8 cellular contexts compared by ENCODE assay signal in genomic region chr7:12524794-12525386, GRCh38. TPM values are rescaled to one million over a fixed set of nuclear protein-coding genes. Genes with fewer than 3 reads are reported as not detected.
DNase-seq lines count a peak whose midpoint lies in the region; ATAC-seq, FAIRE-seq and TF ChIP-seq lines count a peak whose summit lies in the region.

No MANE protein-coding gene starts in this region.

- H3K4me1 Mint-ChIP-seq in activated CD4-positive, alpha-beta memory T cell treated with anti-CD3 and anti-CD28 coated beads, Interleukin-2, amount 10 ng/mL, durations not matched to agents 7 days and 5 days, result peaks cover 1% of the 10 kb centered on the region

- no peak overlapping the region for H3K9ac ChIP-seq in GM12878 (ENCODE audit: control insufficient read depth, insufficient read depth, low read length)

- no peak overlapping the region for H2AFZ ChIP-seq in GM12878 (ENCODE audit: control insufficient read depth, low read depth, low read length)

- H3K4me3 Mint-ChIP-seq in activated CD4-positive, alpha-beta memory T cell treated with anti-CD3 and anti-CD28 coated beads, Interleukin-2, amount 10 ng/mL, durations not matched to agents 7 days and 5 days, result no peak overlapping the region

- WGBS in GM12878 (ENCODE audit: insufficient coverage, insufficient replicate concordance, low lambda C conversion rate, missing lambda C conversion rate), result 17% methylated on average over 5 of the region's 5 CpGs

- H3K4me3 ChIP-seq in GM12878, result no peak overlapping the region

- no peaks in the 10 kb centered on the region for H3K27me3 ChIP-seq in GM12878 (replicated peaks in 1 of 2; ENCODE audit: control insufficient read depth in 2 of 2, insufficient read depth in 2 of 2, low read length in 1 of 2)

- TF ChIP-seq POLR2A in GM12878 (IDR thresholded peaks at IDR 0.05; ENCODE audit: low read depth, low read length), result no peak

- no peaks in the 10 kb centered on the region for H3K36me3 Mint-ChIP-seq in activated CD4-positive, alpha-beta memory T cell treated with anti-CD3 and anti-CD28 coated beads, Interleukin-2, amount 10 ng/mL, durations not matched to agents 7 days and 5 days (ENCODE audit: low read depth)

- FAIRE-seq in GM12878 (lab: Jason Lieb, UNC), result peak; percentile 84

- peaks cover 15% of the 10 kb centered on the region for H3K27me3 Mint-ChIP-seq in activated CD4-positive, alpha-beta memory T cell treated with anti-CD3 and anti-CD28 coated beads, Interleukin-2, amount 10 ng/mL, durations not matched to agents 7 days and 5 days

- SMC1A ChIA-PET in GM12878 (lab: Charles Lee; ENCODE audit: uncharacterized antibody, unreplicated experiment), result interaction anchor here (0.6 to 2.4 kb wide), 17 partner anchors 9 to 735 kb away, joined by 3 to 40 read pairs (median 3); no protein-coding TSS in a partner anchor

- TF ChIP-seq RAD21 in GM12878 (IDR thresholded peaks at IDR 0.05; ENCODE audit: insufficient read depth, low read depth, low read length), result peak; percentile 80

- no peaks in the 10 kb centered on the region for H3K36me3 ChIP-seq in GM12878 (ENCODE audit: control insufficient read depth in 2 of 2, insufficient read depth in 2 of 2, low read length in 1 of 2)

- H3K4me1 ChIP-seq in GM12878 (ENCODE audit: control insufficient read depth, insufficient read depth, low read length), result no peaks in the 10 kb centered on the region

- no peaks in the 10 kb centered on the region for H4K20me1 ChIP-seq in GM12878 (ENCODE audit: control insufficient read depth, insufficient read depth)

- POLR2A ChIA-PET in GM12878 (lab: Charles Lee), result no interaction called here
- POLR2A ChIA-PET in activated CD4-positive, alpha-beta memory T cell treated with anti-CD3 and anti-CD28 coated beads, Interleukin-2, amount 10 ng/mL, durations not matched to agents 7 days and 5 days (lab: Charles Lee), result no interaction called here

- CTCF ChIA-PET in GM12878 (lab: Yijun Ruan, JAX), result interaction anchor here (0.7 to 3.5 kb wide), 29 partner anchors 8 to 1936 kb away, joined by 3 to 78 read pairs (median 3); no protein-coding TSS in a partner anchor
- CTCF ChIA-PET in activated CD4-positive, alpha-beta memory T cell treated with anti-CD3 and anti-CD28 coated beads, Interleukin-2, amount 10 ng/mL, durations not matched to agents 7 days and 5 days (lab: Charles Lee), result interaction anchor here (0.6 to 1.7 kb wide), 11 partner anchors 13 to 737 kb away, joined by 3 to 16 read pairs (median 6); partner anchors contain the start of gene ARL4A

- H3K9me3 Mint-ChIP-seq in activated CD4-positive, alpha-beta memory T cell treated with anti-CD3 and anti-CD28 coated beads, Interleukin-2, amount 10 ng/mL, durations not matched to agents 7 days and 5 days, result no peaks in the 10 kb centered on the region

- intact Hi-C loops in GM12878 (cut with micrococcal nuclease; ENCODE audit: unreplicated experiment), result loop anchor here (1.0 to 2.0 kb wide), 2 partner anchors 99 to 738 kb away; no protein-coding TSS in a partner anchor

- H3K79me2 ChIP-seq in GM12878 (ENCODE audit: control insufficient read depth, insufficient read depth, low read length), result no peaks in the 10 kb centered on the region

- no peaks in the 10 kb centered on the region for H3K9me3 ChIP-seq in GM12878 (replicated peaks; ENCODE audit: control insufficient read depth, insufficient read depth, low read length)

- BruUV-seq in GM12878 (replicated peaks; lab: Mats Ljungman, UMichigan), result no TSS peak

- no peak overlapping the region for H3K27ac Mint-ChIP-seq in activated CD4-positive, alpha-beta memory T cell treated with anti-CD3 and anti-CD28 coated beads, Interleukin-2, amount 10 ng/mL, durations not matched to agents 7 days and 5 days

- no peak overlapping the region for H3K4me2 ChIP-seq in GM12878 (ENCODE audit: control insufficient read depth, insufficient read depth)

- RAD21 ChIA-PET in GM12878 (lab: Charles Lee; ENCODE audit: unreplicated experiment), result interaction anchor here (0.6 to 3.0 kb wide), 11 partner anchors 20 to 1932 kb away, joined by 3 to 40 read pairs (median 4); no protein-coding TSS in a partner anchor

- no peak for TF ChIP-seq EP300 in GM12878 (IDR thresholded peaks at IDR 0.05; ENCODE audit: borderline replicate concordance in 1 of 2, control insufficient read depth in 1 of 2, low read depth in 2 of 2, low read length in 2 of 2)

- peak; percentile 55 for ATAC-seq in HG03095 (IDR thresholded peaks at IDR 0.05; ENCODE audit: unreplicated experiment)
- peak; percentile 58 for ATAC-seq in GM12878
- ATAC-seq in GM19324 (IDR thresholded peaks at IDR 0.05; ENCODE audit: low FRiP score, unreplicated experiment), result no peak

- peak; percentile 68 for DNase-seq in NCI-H345 treated with DMSO at 0.1 percent for 48 hours (lab: John Stamatoyannopoulos, UW; ENCODE audit: unreplicated experiment)
- DNase-seq in GM12878 (ENCODE audit: low read depth, low spot score), result peak; percentile 2
- peak; percentile 72 for DNase-seq in left kidney (ENCODE audit: low read depth, low spot score)
- DNase-seq in activated CD4-positive, alpha-beta T cell treated with anti-CD3 and anti-CD28 coated beads, Interleukin-2, amount 50 U/mL, for 48 hours, result no peak
- DNase-seq in activated CD4-positive, alpha-beta memory T cell treated with anti-CD3 and anti-CD28 coated beads, Interleukin-2, amount 10 ng/mL, durations not matched to agents 7 days and 5 days, result no peak

- TF ChIP-seq CTCF in GM12872 (IDR thresholded peaks at IDR 0.05; ENCODE audit: insufficient read depth, low read depth, low read length), result peak; percentile 36; the same call in 1 of the 3 replicates
- peak; percentile 29 to 60 (median 46); a peak in 5 of 6 replicates for TF ChIP-seq CTCF in GM12878 (IDR thresholded peaks at IDR 0.05 in 2 of 3, conservative IDR thresholded peaks at IDR 0.05 in 1 of 3; ENCODE audit: control insufficient read depth in 2 of 3, extremely low read depth in 1 of 3, insufficient read depth in 1 of 3, low read depth in 3 of 3, low read length in 3 of 3)

- in situ Hi-C loops in GM12878 (cut with MboI), result loop anchor here (5.0 to 10.0 kb wide), 2 partner anchors 102 to 740 kb away; no protein-coding TSS in a partner anchor

- H3K27ac ChIP-seq in GM12878 (ENCODE audit: control insufficient read depth, insufficient read depth), result no peak overlapping the region

TF ChIP-seq in GM12878, 131 proteins besides CTCF, POLR2A, EP300 and RAD21:
- TF ChIP-seq POLR2AphosphoS2 (IDR thresholded peaks at IDR 0.05; ENCODE audit: low read depth, low read length) (no peak), ATF7 (IDR thresholded peaks at IDR 0.05; ENCODE audit: low read depth) (no peak), SMC3 (IDR thresholded peaks at IDR 0.05; ENCODE audit: borderline replicate concordance, low read length) (peak; percentile 81), CHD1 (IDR thresholded peaks at IDR 0.05; ENCODE audit: low read depth, low read length) (no peak)

RNA-seq across cellular contexts. Expression of gene SCIN, which starts 45.6 kb away (rescaled TPM):
- 0.23 and 0.81 TPM in 2 replicates for total RNA-seq in GM12878 (2013; cell fraction: nucleolus; rRNA removed)
- total RNA-seq in GM12878 (2014; rRNA removed), result 0.98 and 2.1 TPM in 2 replicates
- 0.78 and 1.1 TPM in 2 replicates for total RNA-seq in GM12878 (2014; rRNA removed; fragmentation: Illumina TruSeq; extraction: Trizol)
- total RNA-seq in GM12878 (2021), result 0.80 and 2.1 TPM in 2 replicates
- polyA plus RNA-seq in GM12878 (2011; ENCODE audit: low read depth), result not detected
- 0.35 and 0.46 TPM in 2 replicates for polyA plus RNA-seq in GM12878 (2011; rRNA removed)
- polyA plus RNA-seq in GM12878 (2011; cell fraction: cytosol; rRNA removed), result 0.08 and 0.24 TPM in 2 replicates
- 0.25 and 0.30 TPM in 2 replicates for polyA plus RNA-seq in GM12878 (2011; cell fraction: nucleus; rRNA removed)
- not detected in 2 replicates for polyA plus RNA-seq in GM12878 (2012)
- 1.4 and 2.6 TPM in 2 replicates for polyA plus RNA-seq in GM12878 (2014; fragmentation: Illumina TruSeq; extraction: Trizol)
- polyA plus RNA-seq in GM12878 (2014; fragmentation: Nextera tagmentation; extraction: Ambion mirVana), result under 1 TPM; 0.23 to 0.69 TPM
- polyA plus RNA-seq in GM12878 (2014; rRNA removed), result 0.51 and 0.86 TPM in 2 replicates
- polyA plus RNA-seq in GM12878 (2016; fragmentation: Nextera tagmentation; extraction: Ambion mirVana), result 1 to 10 TPM in 1 of 2 experiments, under 1 TPM in 1; 0.92 to 1.3 TPM
- polyA minus RNA-seq in GM12878 (2011; rRNA and poly(A)+ RNA removed), result 0.10 and 0.22 TPM in 2 replicates
- polyA minus RNA-seq in GM12878 (2011; cell fraction: cytosol; rRNA and poly(A)+ RNA removed), result not detected in 2 replicates
- polyA minus RNA-seq in GM12878 (2011; cell fraction: nucleus; rRNA and poly(A)+ RNA removed), result 0.29 and 0.48 TPM in 2 replicates
- under 1 TPM in 1 of 2 experiments, not detected in 1; 0.23 TPM for total RNA-seq in activated CD4-positive, alpha-beta memory T cell treated with anti-CD3 and anti-CD28 coated beads, Interleukin-2, amount 10 ng/mL, durations not matched to agents 7 days and 5 days

Comparison
In these comparisons a context has a peak if more than half of its experiments do, and no peak if none do; other contexts are left out.
1. DNase-seq: peak in NCI-H345 treated with DMSO at 0.1 percent for 48 hours (single experiment), GM12878 (single experiment) and left kidney (single experiment); none in activated CD4-positive, alpha-beta T cell treated with anti-CD3 and anti-CD28 coated beads, Interleukin-2, amount 50 U/mL, for 48 hours (0 of 2) and activated CD4-positive, alpha-beta memory T cell treated with anti-CD3 and anti-CD28 coated beads, Interleukin-2, amount 10 ng/mL, durations not matched to agents 7 days and 5 days (single experiment).